In genomic region chr6:88168362-88168761, GRCh38 we compare ENCODE assay signal across 22 cellular contexts. TPM values are rescaled to one million over a fixed set of nuclear protein-coding genes. Genes with fewer than 3 reads are reported as not detected.
DNase-seq lines count a peak whose midpoint lies in the region; ATAC-seq, FAIRE-seq and TF ChIP-seq lines count a peak whose summit lies in the region.
"Had no signal": no experiment of that assay in that cellular context is flagged by ENCODE, and none has a peak within 500 bp of the region (broad histone marks: within the 10 kb centered on the region; RNA-seq: fewer than 3 reads in every experiment).

No MANE protein-coding gene starts in this region.

- TF ChIP-seq POLR2A in HepG2 (IDR thresholded peaks at IDR 0.05; ENCODE audit: insufficient read depth in 1 of 2, low read depth in 2 of 2, low read length in 2 of 2), result no peak
- no peak for TF ChIP-seq POLR2A in right lobe of liver (IDR thresholded peaks at IDR 0.05)

- H3K4me1 ChIP-seq in HepG2 (ENCODE audit: insufficient read depth, low read length) (peaks cover 4% of the 10 kb centered on the region; the same call in 1 of the 2 replicates), right lobe of liver (peaks cover 0 to 16% (median 0%) of the 10 kb centered on the region in 4 donors)
- H3K4me1 ChIP-seq: pancreas, testis had no signal

- no peaks in the 10 kb centered on the region for H3K79me2 ChIP-seq in HepG2 (ENCODE audit: insufficient read depth, low read length)

- no peak overlapping the region for H2AFZ ChIP-seq in HepG2 (ENCODE audit: low read length)

- POLR2A ChIA-PET in HepG2 (lab: Yijun Ruan, JAX), result no interaction called here

- H3K27me3 Mint-ChIP-seq in endothelial cell (ENCODE audit: unreplicated experiment) (peaks cover 12% of the 10 kb centered on the region), type B pancreatic cell (peaks cover 66% of the 10 kb centered on the region)

- 55% methylated on average over 2 of the region's 3 CpGs for WGBS in HepG2 (ENCODE audit: low lambda C conversion rate)
- WGBS in right lobe of liver (ENCODE audit: insufficient coverage, low coverage, low lambda C conversion rate, missing lambda C conversion rate), result 44% methylated on average over 2 of the region's 3 CpGs

- no TSS peak for BruUV-seq in HepG2 (replicated peaks; lab: Mats Ljungman, UMichigan)

- peaks cover 17% of the 10 kb centered on the region for H3K4me1 Mint-ChIP-seq in endothelial cell (ENCODE audit: unreplicated experiment)
- H3K4me1 Mint-ChIP-seq in type B pancreatic cell (ENCODE audit: unreplicated experiment), result peaks cover 11% of the 10 kb centered on the region

- TF ChIP-seq RAD21 in HepG2 (CRISPR knock-in tag; IDR thresholded peaks at IDR 0.05), result no peak

- ATAC-seq in HepG2, result no peak
- no peak for ATAC-seq in right lobe of liver
- no peak for ATAC-seq in HG03565 (IDR thresholded peaks at IDR 0.05; ENCODE audit: unreplicated experiment)
- ATAC-seq in HG03045 (IDR thresholded peaks at IDR 0.05; ENCODE audit: unreplicated experiment), result no peak
- ATAC-seq: activated CD8-positive, alpha-beta T cell treated with anti-CD3 and anti-CD28 coated beads, Interleukin-2, amount 10 ng/mL, durations not matched to agents 7 days and 5 days; mucosa of descending colon; pancreas had no signal

- H3K36me3 ChIP-seq in HepG2 (replicated peaks in 1 of 2; ENCODE audit: control insufficient read depth in 1 of 2, insufficient read depth in 2 of 2, low read length in 2 of 2) (no peaks in the 10 kb centered on the region), right lobe of liver (no peaks in the 10 kb centered on the region)
- H3K36me3 ChIP-seq: adrenal gland, pancreas, Peyer's patch had no signal

- no peak overlapping the region for H3K9ac ChIP-seq in HepG2 (ENCODE audit: insufficient read depth, low read depth, low read length)

- CTCF ChIA-PET in HepG2 (lab: Yijun Ruan, JAX; ENCODE audit: low intra/inter-chr PET ratio, low total read pairs), result no interaction called here

- H3K36me3 Mint-ChIP-seq in endothelial cell (ENCODE audit: low read depth, unreplicated experiment) (peaks cover 3% of the 10 kb centered on the region), type B pancreatic cell (no peaks in the 10 kb centered on the region)
- H3K36me3 Mint-ChIP-seq: CD4-positive, alpha-beta memory T cell had no signal

- no peaks in the 10 kb centered on the region for H3K9me3 Mint-ChIP-seq in endothelial cell (ENCODE audit: unreplicated experiment)
- H3K9me3 Mint-ChIP-seq in type B pancreatic cell, result no peaks in the 10 kb centered on the region
- H3K9me3 Mint-ChIP-seq: central memory CD8-positive, alpha-beta T cell had no signal

- no peak for DNase-seq in HepG2 (ENCODE audit: low spot score)
- no peak for DNase-seq in right lobe of liver
- DNase-seq in NCI-H345 treated with DMSO at 0.1 percent for 48 hours (lab: John Stamatoyannopoulos, UW; ENCODE audit: unreplicated experiment), result peak; percentile 18
- DNase-seq in endothelial cell (ENCODE audit: low spot score), result no peak
- DNase-seq in type B pancreatic cell (ENCODE audit: extremely low spot score, unreplicated experiment), result no peak
- no peak for DNase-seq in retina
- DNase-seq: activated CD8-positive, alpha-beta T cell treated with anti-CD3 and anti-CD28 coated beads, Interleukin-2, amount 10 ng/mL, durations not matched to agents 7 days and 5 days; adrenal gland; CD4-positive, alpha-beta memory T cell; EL; HFFc6; NCI-H1105; NCI-H510A treated with DMSO at 0.1 percent for 48 hours; pancreas; Peyer's patch; stimulated activated CD4-positive, alpha-beta T cell treated with anti-CD3 and anti-CD28 coated beads, Interleukin-4, amount 100 ng/mL, for 1 hour; testis had no signal

- H3K27me3 ChIP-seq in HepG2 (ENCODE audit: control insufficient read depth in 1 of 2, insufficient read depth in 2 of 2, low read length in 2 of 2) (peaks cover 8 to 54% of the 10 kb centered on the region in 2 experiments), right lobe of liver (peaks cover 0 to 28% of the 10 kb centered on the region in 2 donors)
- H3K27me3 ChIP-seq: testis had no signal

- FAIRE-seq in HepG2 (lab: Jason Lieb, UNC), result no peak
- FAIRE-seq: GM18507, pancreas had no signal

- no peak overlapping the region for H3K27ac Mint-ChIP-seq in endothelial cell (ENCODE audit: unreplicated experiment)
- no peak overlapping the region for H3K27ac Mint-ChIP-seq in type B pancreatic cell
- H3K27ac Mint-ChIP-seq: activated CD8-positive, alpha-beta T cell treated with anti-CD3 and anti-CD28 coated beads, Interleukin-2, amount 10 ng/mL, durations not matched to agents 7 days and 5 days; CD4-positive, alpha-beta memory T cell; HFFc6 had no signal

- intact Hi-C loops in HepG2 (cut with micrococcal nuclease; ENCODE audit: unreplicated experiment) (no loop called here), right lobe of liver (cut with DNase I) (no loop called here)

- TF ChIP-seq EP300 in HepG2 (IDR thresholded peaks at IDR 0.05; ENCODE audit: low read depth in 2 of 2, low read length in 2 of 2) (no peak), HepG2 (CRISPR knock-in tag; IDR thresholded peaks at IDR 0.05; ENCODE audit: borderline replicate concordance) (no peak)

- no peak overlapping the region for H3K27ac ChIP-seq in HepG2 (ENCODE audit: extremely low read length, insufficient read depth, low read length)
- H3K27ac ChIP-seq in right lobe of liver, result no peak overlapping the region
- H3K27ac ChIP-seq: adrenal gland, pancreas, testis had no signal

- H3K4me3 ChIP-seq in HepG2 (replicated peaks in 1 of 3; ENCODE audit: insufficient read depth in 1 of 3, low read depth in 2 of 3, low read length in 3 of 3) (no peak overlapping the region), right lobe of liver (no peak overlapping the region)
- H3K4me3 ChIP-seq: adrenal gland, mucosa of descending colon, pancreas had no signal

- no peaks in the 10 kb centered on the region for H4K20me1 ChIP-seq in HepG2 (ENCODE audit: insufficient read depth, low read length)

- no peak for TF ChIP-seq CTCF in HepG2 (CRISPR knock-in tag; IDR thresholded peaks at IDR 0.05)
- no peak for TF ChIP-seq CTCF in right lobe of liver (IDR thresholded peaks at IDR 0.05)
- TF ChIP-seq CTCF in endothelial cell (IDR thresholded peaks at IDR 0.05; ENCODE audit: unreplicated experiment), result no peak
- no peak for TF ChIP-seq CTCF in type B pancreatic cell (conservative IDR thresholded peaks at IDR 0.05)

- H3K4me2 ChIP-seq in HepG2 (ENCODE audit: low read depth, low read length), result no peak overlapping the region

- H3K4me3 Mint-ChIP-seq in endothelial cell (ENCODE audit: unreplicated experiment), result peak overlapping the region; percentile 32
- H3K4me3 Mint-ChIP-seq in type B pancreatic cell, result peak overlapping the region; percentile 48
- H3K4me3 Mint-ChIP-seq: HFFc6 had no signal

- H3K9me3 ChIP-seq in HepG2 (ENCODE audit: low read length) (no peaks in the 10 kb centered on the region), right lobe of liver (no peaks in the 10 kb centered on the region)
- H3K9me3 ChIP-seq: adrenal gland, mucosa of descending colon, pancreas, Peyer's patch, testis had no signal

- in situ Hi-C loops in HepG2 (cut with HindIII; ENCODE audit: extremely low pct_ligation_motif_present, low pct_unique_long_range_greater_than_20kb), result no loop called here

TF ChIP-seq in HepG2, 621 proteins besides CTCF, POLR2A, EP300 and RAD21 (continues in another document):
- TF ChIP-seq HDAC6 (IDR thresholded peaks at IDR 0.05; ENCODE audit: low read depth, low read length) (no peak), XBP1 (CRISPR knock-in tag; IDR thresholded peaks at IDR 0.05) (no peak)

RNA-seq across cellular contexts. Expression of gene CNR1, which starts 2.2 kb away (rescaled TPM):
- total RNA-seq in HepG2 (2016; rRNA removed; fragmentation: Illumina TruSeq; extraction: Trizol) (not detected in 2 replicates), right lobe of liver (under 1 TPM in 3 of 6 experiments, not detected in 3; 0.05 to 0.14 (median 0.12) TPM), endothelial cell (ENCODE audit: unreplicated experiment) (2.0 TPM), type B pancreatic cell (ENCODE audit: low replicate concordance) (2.4 and 3.5 TPM in 2 replicates)
- total RNA-seq in HepG2 (2016; cell fraction: cytosol; rRNA removed; fragmentation: Illumina TruSeq; extraction: Trizol; ENCODE audit: low read depth), result not detected in 2 replicates
- total RNA-seq in HepG2 (2016; cell fraction: insoluble cytoplasmic fraction; rRNA removed; fragmentation: Illumina TruSeq; extraction: Trizol), result not detected in 2 replicates
- total RNA-seq in HepG2 (2016; cell fraction: membrane; rRNA removed; fragmentation: Illumina TruSeq; extraction: Trizol), result not detected in 2 replicates
- total RNA-seq in HepG2 (2016; cell fraction: nucleus; rRNA removed; fragmentation: Illumina TruSeq; extraction: Trizol), result not detected in 2 replicates
- not detected in 2 replicates for polyA plus RNA-seq in HepG2 (2011; rRNA removed)
- not detected in 2 replicates for polyA plus RNA-seq in HepG2 (2011; cell fraction: cytosol; rRNA removed)
- not detected in 2 replicates for polyA plus RNA-seq in HepG2 (2011; cell fraction: nucleus; rRNA removed)
- polyA plus RNA-seq in HepG2 (2012), result not detected in 2 replicates
- polyA plus RNA-seq in HepG2 (2016; cell fraction: cytosol; fragmentation: Illumina TruSeq; extraction: Trizol; ENCODE audit: low read depth), result not detected in 2 replicates
- polyA plus RNA-seq in HepG2 (2016; cell fraction: insoluble cytoplasmic fraction; fragmentation: Illumina TruSeq; extraction: Trizol; ENCODE audit: low read depth), result not detected in 2 replicates
- not detected in 2 replicates for polyA plus RNA-seq in HepG2 (2016; cell fraction: membrane; fragmentation: Illumina TruSeq; extraction: Trizol; ENCODE audit: low read depth)
- polyA plus RNA-seq in HepG2 (2016; cell fraction: nucleus; fragmentation: Illumina TruSeq; extraction: Trizol; ENCODE audit: insufficient read depth, low read depth), result not detected in 2 replicates
- not detected in 2 replicates for polyA minus RNA-seq in HepG2 (2011; rRNA and poly(A)+ RNA removed; ENCODE audit: low replicate concordance)
- not detected in 2 replicates for polyA minus RNA-seq in HepG2 (2011; cell fraction: cytosol; rRNA and poly(A)+ RNA removed)
- polyA minus RNA-seq in HepG2 (2011; cell fraction: nucleus; rRNA and poly(A)+ RNA removed), result not detected in 2 replicates
- total RNA-seq: activated CD8-positive, alpha-beta T cell treated with anti-CD3 and anti-CD28 coated beads, Interleukin-2, amount 10 ng/mL, durations not matched to agents 7 days and 5 days; CD4-positive, alpha-beta memory T cell; HFFc6 had no signal
- polyA plus RNA-seq: CD4-positive, alpha-beta memory T cell had no signal
